12 cellular contexts compared by ENCODE assay signal in genomic region chr1:159187647-159188374, GRCh38. TPM values are rescaled to one million over a fixed set of nuclear protein-coding genes. Genes with fewer than 3 reads are reported as not detected.
DNase-seq lines count a peak whose midpoint lies in the region; ATAC-seq and TF ChIP-seq lines count a peak whose summit lies in the region.
"Had no signal": no experiment of that assay in that cellular context is flagged by ENCODE, and none has a peak within 500 bp of the region (broad histone marks: within the 10 kb centered on the region; RNA-seq: fewer than 3 reads in every experiment).

No MANE protein-coding gene starts in this region.

- DNase-seq in DMS53 treated with DMSO at 0.1 percent for 48 hours (lab: John Stamatoyannopoulos, UW; ENCODE audit: unreplicated experiment) (peak; percentile 4), NAMALWA (ENCODE audit: low spot score) (peak; percentile 18), heart right ventricle (no peak), ovary (no peak), NCI-H345 (lab: John Stamatoyannopoulos, UW) (no peak), COLO829 (ENCODE audit: low spot score) (no peak)
- DNase-seq: CD4-positive, CD25-positive, alpha-beta regulatory T cell; SW 1271 had no signal

- H3K4me3 ChIP-seq in heart right ventricle: peak overlapping the region in 9 of 10 donors; percentile 5 to 40 (median 31)
- peak overlapping the region; percentile 16 for H3K4me3 ChIP-seq in ovary

- no peak overlapping the region for H3K27ac ChIP-seq in heart right ventricle
- no peak overlapping the region for H3K27ac ChIP-seq in ovary

- intact Hi-C loops in heart right ventricle (cut with DNase I) (no loop called here), ovary (cut with DNase I) (no loop called here)

- H3K9me3 ChIP-seq in heart right ventricle (no peaks in the 10 kb centered on the region), ovary (no peaks in the 10 kb centered on the region)

- 11 to 23% methylated on average over 14 of the region's 14 CpGs for WGBS in heart right ventricle, 2 donors
- WGBS in ovary, 3 donors: 19 to 27% (median 19%) methylated on average over 14 of the region's 14 CpGs

- TF ChIP-seq CTCF in heart right ventricle (IDR thresholded peaks at IDR 0.05) (no peak), ovary (IDR thresholded peaks at IDR 0.05) (no peak)

- no peak for TF ChIP-seq POLR2A in ovary (IDR thresholded peaks at IDR 0.05)

- no peaks in the 10 kb centered on the region for H3K36me3 ChIP-seq in heart right ventricle
- no peaks in the 10 kb centered on the region for H3K36me3 ChIP-seq in ovary

- ATAC-seq in heart right ventricle: peak in 6 of 8 donors; percentile 35 to 76 (median 56)
- ATAC-seq in GM21526 (IDR thresholded peaks at IDR 0.05; ENCODE audit: low FRiP score, unreplicated experiment): no peak
- no peak for ATAC-seq in GM21528 (IDR thresholded peaks at IDR 0.05; ENCODE audit: low FRiP score, unreplicated experiment)

- no peak for TF ChIP-seq EP300 in ovary (IDR thresholded peaks at IDR 0.05)

- H3K4me1 ChIP-seq in heart right ventricle: peaks cover 0 to 11% (median 0%) of the 10 kb centered on the region in 9 donors
- H3K4me1 ChIP-seq in ovary (ENCODE audit: insufficient read depth): peaks cover 2% of the 10 kb centered on the region

- H3K27me3 ChIP-seq in heart right ventricle: peaks cover 0 to 93% (median 36%) of the 10 kb centered on the region in 7 donors
- no peaks in the 10 kb centered on the region for H3K27me3 ChIP-seq in ovary

RNA-seq across cellular contexts. Expression of gene CADM3, which starts 16.4 kb away (rescaled TPM):
- total RNA-seq in heart right ventricle (1 to 10 TPM in 7 of 10 donors, under 1 TPM in 3; 0.81 to 3.6 (median 1.9) TPM), ovary (1 to 10 TPM in 3 of 7 donors, under 1 TPM in 2, not detected in 2; 0.17 to 2.7 (median 1.5) TPM)
- polyA plus RNA-seq in heart right ventricle (1 to 10 TPM; 2.9 to 4.3 TPM), ovary (10 to 100 TPM in 1 of 2 donors, under 1 TPM in 1; 0.75 to 13.8 TPM)
- total RNA-seq: CD4-positive, CD25-positive, alpha-beta regulatory T cell had no signal
- polyA plus RNA-seq: CD4-positive, CD25-positive, alpha-beta regulatory T cell; keratinocyte had no signal

RNA-seq across cellular contexts. Expression of gene ACKR1, which starts 16.9 kb away (rescaled TPM):
- total RNA-seq in heart right ventricle: 10 to 100 TPM in 7 of 10 donors, 1 to 10 TPM in 3; 5.0 to 31.4 (median 11.8) TPM
- 10 to 100 TPM; 25.9 to 45.6 TPM for polyA plus RNA-seq in heart right ventricle
- 10 to 100 TPM in 6 of 7 donors, 1 to 10 TPM in 1; 5.6 to 43.0 (median 20.7) TPM for total RNA-seq in ovary
- 10 to 100 TPM; 36.2 to 41.9 TPM for polyA plus RNA-seq in ovary
- total RNA-seq: CD4-positive, CD25-positive, alpha-beta regulatory T cell; HT1080 had no signal
- polyA plus RNA-seq: CD4-positive, CD25-positive, alpha-beta regulatory T cell; keratinocyte had no signal

Comparison
In these comparisons a context has a peak if more than half of its experiments do, and no peak if none do; other contexts are left out.
1. DNase-seq: peak in DMS53 treated with DMSO at 0.1 percent for 48 hours (single experiment) and NAMALWA (single experiment); none in heart right ventricle (0 of 2), ovary (0 of 5), NCI-H345 (single experiment) and COLO829 (single experiment).
2. ATAC-seq: peak in heart right ventricle (6 of 8); none in GM21526 (single experiment) and GM21528 (single experiment).